Comparison of ENCODE assay signal across 11 cellular contexts in genomic region chr6:97280766-97281165, GRCh38. TPM values are rescaled to one million over a fixed set of nuclear protein-coding genes. Genes with fewer than 3 reads are reported as not detected.
DNase-seq lines count a peak whose midpoint lies in the region; ATAC-seq and TF ChIP-seq lines count a peak whose summit lies in the region.
"Had no signal": no experiment of that assay in that cellular context is flagged by ENCODE, and none has a peak within 500 bp of the region (broad histone marks: within the 10 kb centered on the region; RNA-seq: fewer than 3 reads in every experiment).

No MANE protein-coding gene starts in this region.

- H3K36me3 ChIP-seq in mesodermal cell (ENCODE audit: control insufficient read depth, insufficient read depth, low read length) (peaks cover 37% of the 10 kb centered on the region), mucosa of descending colon (ENCODE audit: low read depth) (no peaks in the 10 kb centered on the region)

- H3K4me3 ChIP-seq in mesodermal cell (ENCODE audit: extremely low read depth, insufficient read depth, low read length, poor library complexity, severe bottlenecking), result peak overlapping the region; percentile 9
- H3K4me3 ChIP-seq in mucosa of descending colon, result no peak overlapping the region

- intact Hi-C loops in Calu3 (cut with micrococcal nuclease; ENCODE audit: unreplicated experiment), result no loop called here
- intact Hi-C loops in mucosa of descending colon (cut with DNase I, micrococcal nuclease), result no loop called here

- H3K9me3 ChIP-seq in mesodermal cell (ENCODE audit: control insufficient read depth, low read length), result no peaks in the 10 kb centered on the region
- no peaks in the 10 kb centered on the region for H3K9me3 ChIP-seq in mucosa of descending colon
- H3K9me3 ChIP-seq: Caco-2 had no signal

- H3K27ac Mint-ChIP-seq in Calu3 (ENCODE audit: unreplicated experiment) (no peak overlapping the region), HFFc6 (no peak overlapping the region)
- H3K27ac Mint-ChIP-seq in activated CD8-positive, alpha-beta T cell treated with anti-CD3 and anti-CD28 coated beads, Interleukin-2, amount 10 ng/mL, durations not matched to agents 7 days and 5 days, result no peak overlapping the region

- DNase-seq in Calu3 (no peak), HFFc6 (no peak), mucosa of descending colon (no peak), activated gamma-delta T cell (lab: John Stamatoyannopoulos, UW) (no peak)
- no peak for DNase-seq in activated CD8-positive, alpha-beta T cell treated with anti-CD3 and anti-CD28 coated beads, Interleukin-2, amount 10 ng/mL, durations not matched to agents 7 days and 5 days
- DNase-seq: activated CD4-positive, CD25-positive, alpha-beta regulatory T cell treated with anti-CD3 and anti-CD28 coated beads, Interleukin-2, amount 50 U/mL, for 72 hours; Caco-2; retina had no signal

- no peaks in the 10 kb centered on the region for H3K27me3 Mint-ChIP-seq in Calu3 (ENCODE audit: unreplicated experiment)
- H3K27me3 Mint-ChIP-seq in HFFc6 (ENCODE audit: insufficient read depth), result no peaks in the 10 kb centered on the region
- no peaks in the 10 kb centered on the region for H3K27me3 Mint-ChIP-seq in activated CD8-positive, alpha-beta T cell treated with anti-CD3 and anti-CD28 coated beads, Interleukin-2, amount 10 ng/mL, durations not matched to agents 7 days and 5 days (ENCODE audit: low read depth)

- H3K36me3 Mint-ChIP-seq in Calu3 (ENCODE audit: insufficient read depth, unreplicated experiment) (peaks cover 29% of the 10 kb centered on the region), HFFc6 (ENCODE audit: low read depth) (peaks cover 2% of the 10 kb centered on the region)
- peaks cover 52% of the 10 kb centered on the region for H3K36me3 Mint-ChIP-seq in activated CD8-positive, alpha-beta T cell treated with anti-CD3 and anti-CD28 coated beads, Interleukin-2, amount 10 ng/mL, durations not matched to agents 7 days and 5 days (ENCODE audit: low read depth)

- no peak for ATAC-seq in activated CD8-positive, alpha-beta T cell treated with anti-CD3 and anti-CD28 coated beads, Interleukin-2, amount 10 ng/mL, durations not matched to agents 7 days and 5 days
- ATAC-seq in GM18498 (IDR thresholded peaks at IDR 0.05; ENCODE audit: unreplicated experiment) (no peak), mucosa of descending colon (no peak)
- ATAC-seq: SK-N-SH treated with all-trans-retinoic acid at 6 μM for 48 hours had no signal

- H3K9me3 Mint-ChIP-seq in Calu3 (ENCODE audit: low read depth, unreplicated experiment) (no peaks in the 10 kb centered on the region), HFFc6 (no peaks in the 10 kb centered on the region)
- no peaks in the 10 kb centered on the region for H3K9me3 Mint-ChIP-seq in activated CD8-positive, alpha-beta T cell treated with anti-CD3 and anti-CD28 coated beads, Interleukin-2, amount 10 ng/mL, durations not matched to agents 7 days and 5 days (ENCODE audit: insufficient read depth)

- WGBS in mesodermal cell (ENCODE audit: insufficient coverage in 2 of 2), 2 experiments, result no CpG with 5 or more reads among the region's 1 CpG

- H3K27ac ChIP-seq in mesodermal cell (ENCODE audit: low read depth, low read length, severe bottlenecking), result no peak overlapping the region

- TF ChIP-seq CTCF in Calu3 (IDR thresholded peaks at IDR 0.05; ENCODE audit: unreplicated experiment), result no peak
- no peak for TF ChIP-seq CTCF in HFFc6 (IDR thresholded peaks at IDR 0.05)
- no peak for TF ChIP-seq CTCF in mucosa of descending colon (IDR thresholded peaks at IDR 0.05)

- POLR2A ChIA-PET in activated CD8-positive, alpha-beta T cell treated with anti-CD3 and anti-CD28 coated beads, Interleukin-2, amount 10 ng/mL, durations not matched to agents 7 days and 5 days (lab: Charles Lee), result no interaction called here

- BruUV-seq in Calu3 (replicated peaks; lab: Mats Ljungman, UMichigan), result TSS peak; percentile 29

- no peaks in the 10 kb centered on the region for H3K4me1 ChIP-seq in mesodermal cell (ENCODE audit: control insufficient read depth, insufficient read depth, low read length, poor library complexity, severe bottlenecking)
- H3K4me1 ChIP-seq in mucosa of descending colon (ENCODE audit: low read depth), result peaks cover 3% of the 10 kb centered on the region

- no peak overlapping the region for H3K4me3 Mint-ChIP-seq in Calu3 (ENCODE audit: low read depth, unreplicated experiment)
- peak overlapping the region; percentile 98 for H3K4me3 Mint-ChIP-seq in HFFc6
- H3K4me3 Mint-ChIP-seq in activated CD8-positive, alpha-beta T cell treated with anti-CD3 and anti-CD28 coated beads, Interleukin-2, amount 10 ng/mL, durations not matched to agents 7 days and 5 days, result peak overlapping the region; percentile 97

- CTCF ChIA-PET in Calu3 (lab: Charles Lee), result no interaction called here
- CTCF ChIA-PET in activated CD8-positive, alpha-beta T cell treated with anti-CD3 and anti-CD28 coated beads, Interleukin-2, amount 10 ng/mL, durations not matched to agents 7 days and 5 days (lab: Charles Lee), result no interaction called here

- H3K4me1 Mint-ChIP-seq in Calu3 (ENCODE audit: low read depth, unreplicated experiment) (no peaks in the 10 kb centered on the region), HFFc6 (ENCODE audit: low read depth) (peaks cover 34% of the 10 kb centered on the region)
- H3K4me1 Mint-ChIP-seq in activated CD8-positive, alpha-beta T cell treated with anti-CD3 and anti-CD28 coated beads, Interleukin-2, amount 10 ng/mL, durations not matched to agents 7 days and 5 days (ENCODE audit: low read depth), result peaks cover 47% of the 10 kb centered on the region

RNA-seq across cellular contexts. Expression of gene MMS22L, which starts 2.2 kb away (rescaled TPM):
- total RNA-seq in Calu3 (2022) (26.0 and 30.8 TPM in 2 replicates), mucosa of descending colon (10 to 100 TPM in 1 of 3 donors, 1 to 10 TPM in 2; 9.2 to 10.5 (median 9.5) TPM)
- total RNA-seq in HFFc6 (2021; fragmentation: NEBNext Ultra II Directional; extraction: Animal tissue kit (Norgen Biotek cat#: 25700)), result 10 to 100 TPM in 5 of 6 experiments, 1 to 10 TPM in 1; 6.2 to 15.7 (median 13.6) TPM
- total RNA-seq in activated CD8-positive, alpha-beta T cell treated with anti-CD3 and anti-CD28 coated beads, Interleukin-2, amount 10 ng/mL, durations not matched to agents 7 days and 5 days, result 10 to 100 TPM; 41.7 to 45.1 TPM
- 10.5 TPM for polyA plus RNA-seq in mesodermal cell (2013, experiment 1 of 2)
- 11.6 TPM for polyA plus RNA-seq in mesodermal cell (2013, experiment 2 of 2)
